ENCODE assay signal across 17 cellular contexts in genomic region chr5:107937198-107937597, GRCh38.
DNase-seq lines count a peak whose midpoint lies in the region; ATAC-seq, FAIRE-seq and TF ChIP-seq lines count a peak whose summit lies in the region.
"Had no signal": no experiment of that assay in that cellular context is flagged by ENCODE, and none has a peak within 500 bp of the region (broad histone marks: within the 10 kb centered on the region; RNA-seq: fewer than 3 reads in every experiment).

No MANE protein-coding gene starts in this region.

- H3K36me3 Mint-ChIP-seq in Caco-2 (ENCODE audit: insufficient read depth, unreplicated experiment): no peaks in the 10 kb centered on the region

- BruUV-seq in K562 (replicated peaks; lab: Mats Ljungman, UMichigan): no TSS peak
- BruUV-seq in Caco-2 (replicated peaks; lab: Mats Ljungman, UMichigan): no TSS peak

- no peaks in the 10 kb centered on the region for H3K9me3 ChIP-seq in K562 (replicated peaks; ENCODE audit: control insufficient read depth, insufficient read depth, low read depth, low read length)
- no peaks in the 10 kb centered on the region for H3K9me3 ChIP-seq in Caco-2
- H3K9me3 ChIP-seq: esophagus squamous epithelium, MG63, transverse colon had no signal

- H3K9ac ChIP-seq in K562 (ENCODE audit: insufficient read depth in 1 of 2, low read depth in 2 of 2, low read length in 2 of 2): no peak overlapping the region

- WGBS in K562 (ENCODE audit: insufficient coverage, low coverage, missing lambda C conversion rate): 0% methylated on average over 5 of the region's 5 CpGs

- H3K79me2 ChIP-seq in K562 (ENCODE audit: control insufficient read depth, insufficient read depth, low read length): no peaks in the 10 kb centered on the region

- CTCF ChIA-PET in K562 (lab: Yijun Ruan, JAX; ENCODE audit: low intra/inter-chr PET ratio): no interaction called here
- CTCF ChIA-PET in Caco-2 (lab: Charles Lee): no interaction called here

- TF ChIP-seq RAD21 in K562 (CRISPR knock-in tag; conservative IDR thresholded peaks at IDR 0.05 in 1 of 2, IDR thresholded peaks at IDR 0.05 in 1 of 2): no peak

- H3K27ac ChIP-seq in K562 (ENCODE audit: extremely low read depth, low read depth, low read length): no peak overlapping the region
- H3K27ac ChIP-seq: esophagus squamous epithelium, transverse colon had no signal

- POLR2A ChIA-PET in K562 (lab: Yijun Ruan, JAX): no interaction called here
- POLR2A ChIA-PET in Caco-2 (lab: Charles Lee): no interaction called here

- no peak for FAIRE-seq in K562 (lab: Jason Lieb, UNC)

- no peaks in the 10 kb centered on the region for H4K20me1 ChIP-seq in K562 (replicated peaks; ENCODE audit: control insufficient read depth, insufficient read depth, low read length)

- peaks cover 16% of the 10 kb centered on the region for H3K4me1 Mint-ChIP-seq in Caco-2 (ENCODE audit: low read depth, unreplicated experiment)

- no peak overlapping the region for H2AFZ ChIP-seq in K562 (ENCODE audit: low read depth, low read length)

- in situ Hi-C loops in K562 (cut with MboI): no loop called here

- DNase-seq in D341Med (ENCODE audit: low spot score) (peak; percentile 27), NCI-H1436 (lab: John Stamatoyannopoulos, UW) (peak; percentile 92), K562 (ENCODE audit: extremely low read depth in 1 of 4, low spot score in 3 of 4) (no peak), medulla oblongata (ENCODE audit: extremely low spot score) (peak; percentile 35), Caco-2 (no peak), AG08396 (ENCODE audit: low spot score) (no peak), Ammon's horn (ENCODE audit: low spot score) (no peak)
- DNase-seq: activated gamma-delta T cell; Calu3; dermis blood vessel endothelial cell; esophagus squamous epithelium; MG63; naive thymus-derived CD8-positive, alpha-beta T cell; PC-3; stimulated activated CD4-positive, alpha-beta T cell treated with anti-CD3 and anti-CD28 coated beads, Interleukin-4, amount 100 ng/mL, for 4 hours; transverse colon had no signal

- H3K36me3 ChIP-seq in K562 (ENCODE audit: control insufficient read depth, insufficient read depth, low read length): no peaks in the 10 kb centered on the region
- H3K36me3 ChIP-seq in Caco-2 (ENCODE audit: control insufficient read depth, insufficient read depth, low read length): no peaks in the 10 kb centered on the region
- H3K36me3 ChIP-seq: esophagus squamous epithelium, MG63, transverse colon had no signal

- no peak overlapping the region for H3K4me2 ChIP-seq in K562 (ENCODE audit: insufficient read depth, low read length)

- ATAC-seq in K562: no peak
- ATAC-seq in HG03045 (IDR thresholded peaks at IDR 0.05; ENCODE audit: unreplicated experiment): no peak
- ATAC-seq: naive thymus-derived CD8-positive, alpha-beta T cell; PC-3 had no signal

- no peak for TF ChIP-seq CTCF in K562 (IDR thresholded peaks at IDR 0.05 in 2 of 3, conservative IDR thresholded peaks at IDR 0.05 in 1 of 3; ENCODE audit: insufficient read depth in 2 of 3, low read depth in 1 of 3, low read length in 3 of 3)
- no peak for TF ChIP-seq CTCF in Caco-2 (IDR thresholded peaks at IDR 0.05; ENCODE audit: insufficient read depth in 1 of 2, low read depth in 1 of 2, low read length in 1 of 2, severe bottlenecking in 1 of 2, unreplicated experiment in 1 of 2)

- no peak overlapping the region for H3K4me3 ChIP-seq in K562
- no peak overlapping the region for H3K4me3 ChIP-seq in Caco-2 (ENCODE audit: low read depth, low read length)
- H3K4me3 ChIP-seq: esophagus squamous epithelium, MG63, transverse colon had no signal

- H3K9me1 ChIP-seq in K562 (ENCODE audit: control insufficient read depth, insufficient read depth, low read length): no peaks in the 10 kb centered on the region

- intact Hi-C loops in K562 (cut with micrococcal nuclease) (no loop called here), Caco-2 (cut with micrococcal nuclease; ENCODE audit: unreplicated experiment) (no loop called here)

- H3K4me3 Mint-ChIP-seq in Caco-2 (ENCODE audit: unreplicated experiment): no peak overlapping the region
- H3K4me3 Mint-ChIP-seq: naive thymus-derived CD8-positive, alpha-beta T cell had no signal

- TF ChIP-seq POLR2A in K562 (conservative IDR thresholded peaks at IDR 0.05): no peak

- H3K27ac Mint-ChIP-seq in Caco-2 (ENCODE audit: unreplicated experiment): no peak overlapping the region

- no peak for TF ChIP-seq EP300 in K562 (IDR thresholded peaks at IDR 0.05; ENCODE audit: low read length)

- H3K4me1 ChIP-seq in K562 (replicated peaks in 1 of 2; ENCODE audit: control insufficient read depth in 2 of 2, insufficient read depth in 2 of 2, low read length in 2 of 2): no peaks in the 10 kb centered on the region
- peaks cover 24% of the 10 kb centered on the region for H3K4me1 ChIP-seq in Caco-2
- H3K4me1 ChIP-seq: esophagus squamous epithelium, transverse colon had no signal

- H3K27me3 Mint-ChIP-seq in Caco-2 (ENCODE audit: insufficient read depth, unreplicated experiment): no peaks in the 10 kb centered on the region
- H3K27me3 Mint-ChIP-seq: naive thymus-derived CD8-positive, alpha-beta T cell had no signal

- H3K9me3 Mint-ChIP-seq in Caco-2 (ENCODE audit: unreplicated experiment): no peaks in the 10 kb centered on the region
- H3K9me3 Mint-ChIP-seq: naive thymus-derived CD8-positive, alpha-beta T cell had no signal

- H3K27me3 ChIP-seq in K562 (ENCODE audit: control insufficient read depth in 2 of 2, insufficient read depth in 2 of 2, low read length in 2 of 2): no peaks in the 10 kb centered on the region
- H3K27me3 ChIP-seq in Caco-2 (replicated peaks; ENCODE audit: control insufficient read depth, insufficient read depth, low read length): no peaks in the 10 kb centered on the region
- H3K27me3 ChIP-seq: esophagus squamous epithelium, MG63, transverse colon had no signal

TF ChIP-seq in K562, 482 proteins besides CTCF, POLR2A, EP300 and RAD21:
- TF ChIP-seq ZNF512 (tag; IDR thresholded peaks at IDR 0.05) (no peak), ZFP30 (CRISPR knock-in tag; IDR thresholded peaks at IDR 0.05; ENCODE audit: borderline replicate concordance) (no peak), ZNF444 (CRISPR knock-in tag; IDR thresholded peaks at IDR 0.05) (no peak), FOXJ2 (tag; IDR thresholded peaks at IDR 0.05) (0 out of 2 replicates have a peak, but pooled peaks have one; percentile 34)

Comparison
In these comparisons a context has a peak if more than half of its experiments do, and no peak if none do; other contexts are left out.
1. DNase-seq: peak in D341Med (single experiment), NCI-H1436 (single experiment) and medulla oblongata (single experiment); none in K562 (0 of 4), Caco-2 (0 of 2), AG08396 (single experiment) and Ammon's horn (single experiment).